ENCODE assay signal across 8 cellular contexts in the genomic region with DNA sequence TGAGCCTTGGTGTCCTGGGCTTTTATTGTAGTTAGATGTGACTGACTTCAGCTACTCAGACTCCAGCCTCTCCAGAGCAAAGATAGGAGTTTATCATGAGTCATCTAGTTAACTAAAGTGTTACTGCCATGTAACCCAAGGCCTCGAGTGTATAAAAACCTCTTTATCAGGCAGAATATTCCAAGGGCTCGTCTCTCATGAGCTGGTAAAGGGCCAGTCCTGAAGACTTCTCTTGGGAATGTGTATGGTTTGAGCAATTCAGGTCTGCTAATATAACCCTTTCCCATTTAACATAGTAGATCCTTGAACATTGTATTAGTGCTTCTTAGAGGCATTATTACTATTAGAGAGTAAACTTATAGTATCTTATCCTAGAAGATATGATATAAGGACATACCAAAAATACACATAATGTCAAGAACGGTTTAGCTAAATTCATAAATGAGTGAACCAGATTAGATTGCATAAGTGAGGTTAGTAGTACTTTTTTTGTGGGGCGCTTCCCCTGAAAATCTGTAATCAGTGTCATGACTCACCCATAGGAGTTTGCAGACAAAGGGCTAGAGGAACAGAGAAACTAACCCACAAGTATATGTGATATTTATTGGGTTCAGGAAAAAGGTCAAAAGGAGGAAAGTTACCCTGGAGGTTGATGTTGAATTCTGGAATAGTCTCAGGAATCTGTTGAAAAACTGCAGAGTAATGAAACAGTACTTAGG. TPM values are rescaled to one million over a fixed set of nuclear protein-coding genes. Genes with fewer than 3 reads are reported as not detected.
DNase-seq lines count a peak whose midpoint lies in the region; ATAC-seq and TF ChIP-seq lines count a peak whose summit lies in the region.

No MANE protein-coding gene starts in this region.

- H3K4me3 ChIP-seq in right atrium auricular region = no peak overlapping the region

- ATAC-seq in GM21786 (IDR thresholded peaks at IDR 0.05; ENCODE audit: unreplicated experiment) = peak; percentile 34
- no peak for ATAC-seq in HG03565 (IDR thresholded peaks at IDR 0.05; ENCODE audit: unreplicated experiment)
- no peak for ATAC-seq in GM19023 (IDR thresholded peaks at IDR 0.05; ENCODE audit: unreplicated experiment)

- H3K9me3 ChIP-seq in right atrium auricular region = no peaks in the 10 kb centered on the region

- TF ChIP-seq CTCF in RWPE1 (conservative IDR thresholded peaks at IDR 0.05; ENCODE audit: low read depth) = no peak
- no peak for TF ChIP-seq CTCF in right atrium auricular region (IDR thresholded peaks at IDR 0.05)

- peaks cover 0 to 57% of the 10 kb centered on the region in 2 donors for H3K4me1 ChIP-seq in right atrium auricular region

- CTCF ChIA-PET in RWPE1 (lab: Yijun Ruan, JAX) = no interaction called here

- H3K27me3 ChIP-seq in right atrium auricular region = no peaks in the 10 kb centered on the region

- no peak overlapping the region for H3K27ac ChIP-seq in RWPE1
- H3K27ac ChIP-seq in right atrium auricular region = peak overlapping the region; percentile 29 to 49

- POLR2A ChIA-PET in RWPE1 (lab: Yijun Ruan, JAX; ENCODE audit: low non-redundant PET) = interaction anchor here (0.7 to 0.9 kb wide), 2 partner anchors 15 to 20 kb away, joined by 3 read pairs; no protein-coding TSS in a partner anchor

- DNase-seq in AG08395 (ENCODE audit: low spot score) = peak; percentile 39
- peak; percentile 58 for DNase-seq in RWPE1 (ENCODE audit: low spot score)
- no peak for DNase-seq in right atrium auricular region (ENCODE audit: low spot score)
- no peak for DNase-seq in SW 1271 (lab: John Stamatoyannopoulos, UW)
- no peak for DNase-seq in activated gamma-delta T cell (lab: John Stamatoyannopoulos, UW)

- H3K36me3 ChIP-seq in right atrium auricular region = no peaks in the 10 kb centered on the region

RNA-seq across cellular contexts. Expression of a gene that starts 16.0 kb away (rescaled TPM):
- total RNA-seq in right atrium auricular region = 10 to 100 TPM; 19.4 to 31.7 TPM

Comparison
In these comparisons a context has a peak if more than half of its experiments do, and no peak if none do; other contexts are left out.
1. DNase-seq: peak in AG08395 (single experiment) and RWPE1 (single experiment); none in right atrium auricular region (single experiment), SW 1271 (0 of 2) and activated gamma-delta T cell (single experiment).